ENCODE assay signal across 1 cellular context in the genomic region with DNA sequence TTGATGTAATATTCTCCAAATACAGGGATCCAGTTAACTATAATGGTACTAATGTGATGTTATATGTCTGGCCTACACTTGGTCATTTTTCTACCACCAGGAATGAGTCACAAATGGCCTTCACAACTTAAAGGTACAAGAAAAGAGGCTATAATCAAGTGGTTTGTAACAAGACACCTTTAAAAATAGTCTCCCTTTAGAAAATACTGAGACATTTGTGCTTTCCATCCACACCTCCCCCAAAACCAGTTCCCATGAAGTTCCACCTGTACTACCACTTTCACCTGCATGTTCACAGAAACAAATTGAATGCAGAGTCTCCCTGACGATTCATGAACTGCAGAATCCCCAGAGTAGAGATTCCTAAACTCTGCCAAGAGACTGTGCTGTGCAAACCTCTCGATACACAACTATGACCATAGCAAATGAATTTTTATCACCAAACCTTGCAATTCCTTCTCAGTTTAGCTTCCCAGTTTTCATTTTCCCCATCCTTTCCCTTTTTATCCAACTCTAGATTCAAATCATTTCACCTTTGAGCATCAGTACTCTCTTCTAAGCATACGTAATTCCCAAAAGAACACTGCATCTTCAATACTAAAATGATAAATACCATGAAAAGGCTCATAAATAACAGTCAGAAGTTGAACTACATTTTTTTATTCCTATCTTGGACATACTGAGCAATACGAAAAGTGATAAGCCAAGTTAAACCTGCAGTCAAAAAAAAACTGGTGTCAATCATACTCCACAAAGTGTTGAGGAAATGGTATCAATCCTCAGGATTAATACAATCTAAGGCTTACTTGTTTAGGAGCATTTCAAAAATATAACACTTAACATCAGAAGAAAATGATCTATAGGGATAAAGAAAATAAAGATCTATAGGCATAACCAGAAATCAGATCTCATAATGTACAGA.
TF ChIP-seq lines count a peak whose summit lies in the region.

No MANE protein-coding gene starts in this region.

TF ChIP-seq in IMR-90, 13 proteins besides CTCF, POLR2A, EP300 and RAD21:
- TF ChIP-seq BHLHE40 (IDR thresholded peaks at IDR 0.05; ENCODE audit: low read depth, low read length) (no peak), FOS (IDR thresholded peaks at IDR 0.05; ENCODE audit: low read depth, low read length) (no peak), RCOR1 (IDR thresholded peaks at IDR 0.05; ENCODE audit: insufficient replicate concordance, low read length) (no peak), SMC3 (IDR thresholded peaks at IDR 0.05; ENCODE audit: low read depth, low read length) (no peak), RFX5 (IDR thresholded peaks at IDR 0.05; ENCODE audit: low read depth, low read length) (no peak), MXI1 (IDR thresholded peaks at IDR 0.05; ENCODE audit: borderline replicate concordance, low read depth, low read length) (no peak), MAZ (IDR thresholded peaks at IDR 0.05; ENCODE audit: borderline replicate concordance, low read depth, low read length) (no peak), NFE2L2 (IDR thresholded peaks at IDR 0.05; ENCODE audit: low read depth, low read length) (no peak), CEBPB (IDR thresholded peaks at IDR 0.05; ENCODE audit: low read depth, low read length) (no peak), MAFK (IDR thresholded peaks at IDR 0.05; ENCODE audit: low read depth, low read length) (no peak), CHD1 (IDR thresholded peaks at IDR 0.05; ENCODE audit: low read depth, low read length) (no peak)
- TF ChIP-seq, protein P1, sequence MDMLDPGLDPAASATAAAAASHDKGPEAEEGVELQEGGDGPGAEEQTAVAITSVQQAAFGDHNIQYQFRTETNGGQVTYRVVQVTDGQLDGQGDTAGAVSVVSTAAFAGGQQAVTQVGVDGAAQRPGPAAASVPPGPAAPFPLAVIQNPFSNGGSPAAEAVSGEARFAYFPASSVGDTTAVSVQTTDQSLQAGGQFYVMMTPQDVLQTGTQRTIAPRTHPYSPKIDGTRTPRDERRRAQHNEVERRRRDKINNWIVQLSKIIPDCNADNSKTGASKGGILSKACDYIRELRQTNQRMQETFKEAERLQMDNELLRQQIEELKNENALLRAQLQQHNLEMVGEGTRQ (IDR thresholded peaks at IDR 0.05; ENCODE audit: low read depth, low read length): no peak
- TF ChIP-seq, protein P2, sequence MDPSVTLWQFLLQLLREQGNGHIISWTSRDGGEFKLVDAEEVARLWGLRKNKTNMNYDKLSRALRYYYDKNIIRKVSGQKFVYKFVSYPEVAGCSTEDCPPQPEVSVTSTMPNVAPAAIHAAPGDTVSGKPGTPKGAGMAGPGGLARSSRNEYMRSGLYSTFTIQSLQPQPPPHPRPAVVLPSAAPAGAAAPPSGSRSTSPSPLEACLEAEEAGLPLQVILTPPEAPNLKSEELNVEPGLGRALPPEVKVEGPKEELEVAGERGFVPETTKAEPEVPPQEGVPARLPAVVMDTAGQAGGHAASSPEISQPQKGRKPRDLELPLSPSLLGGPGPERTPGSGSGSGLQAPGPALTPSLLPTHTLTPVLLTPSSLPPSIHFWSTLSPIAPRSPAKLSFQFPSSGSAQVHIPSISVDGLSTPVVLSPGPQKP (IDR thresholded peaks at IDR 0.05; ENCODE audit: borderline replicate concordance, low read depth, low read length): no peak
